ENCODE assay signal across 8 cellular contexts in genomic region chr3:129827765-129828164, GRCh38.
DNase-seq lines count a peak whose midpoint lies in the region; ATAC-seq and TF ChIP-seq lines count a peak whose summit lies in the region.

No MANE protein-coding gene starts in this region.

- H3K4me1 Mint-ChIP-seq in CD14-positive monocyte (peaks cover 35% of the 10 kb centered on the region), HFFc6 (ENCODE audit: low read depth) (peaks cover 45% of the 10 kb centered on the region), endodermal cell (peaks cover 14% of the 10 kb centered on the region)

- H3K27ac Mint-ChIP-seq in CD14-positive monocyte (peak overlapping the region; percentile 83 to 96 (median 89)), HFFc6 (no peak overlapping the region), endodermal cell (no peak overlapping the region)

- no peak overlapping the region for H3K4me3 ChIP-seq in tibial nerve
- no peak overlapping the region for H3K4me3 ChIP-seq in endodermal cell (ENCODE audit: low read length)

- TF ChIP-seq EP300 in tibial nerve (IDR thresholded peaks at IDR 0.05) = no peak

- no peak overlapping the region for H3K27ac ChIP-seq in tibial nerve
- no peak overlapping the region for H3K27ac ChIP-seq in endodermal cell (ENCODE audit: low read depth, low read length)

- peaks cover 0 to 60% (median 4%) of the 10 kb centered on the region in 4 donors for H3K4me1 ChIP-seq in tibial nerve
- no peaks in the 10 kb centered on the region for H3K4me1 ChIP-seq in endodermal cell (ENCODE audit: control insufficient read depth, insufficient read depth, low read length)

- H3K27me3 ChIP-seq in tibial nerve (no peaks in the 10 kb centered on the region), endodermal cell (ENCODE audit: control insufficient read depth, insufficient read depth, low read length, poor library complexity, severe bottlenecking) (no peaks in the 10 kb centered on the region)

- no peak overlapping the region for H3K9ac ChIP-seq in endodermal cell (ENCODE audit: extremely low read depth, low read length, poor library complexity, severe bottlenecking)

- DNase-seq in CD14-positive monocyte (ENCODE audit: low spot score) = peak; percentile 76
- peak; percentile 2 for DNase-seq in activated T-helper 9 cell treated with anti-CD3 and anti-CD28 coated beads, Interleukin-2, amount 50 U/mL, for 16 hours (ENCODE audit: low read depth)
- DNase-seq in NCI-H1092 treated with DMSO at 0.1 percent for 48 hours (lab: John Stamatoyannopoulos, UW) = no peak
- DNase-seq in tibial nerve (ENCODE audit: low spot score in 2 of 2) = no peak
- no peak for DNase-seq in HFFc6
- no peak for DNase-seq in endodermal cell

- 67 to 70% methylated on average over 7 of the region's 7 CpGs for WGBS in tibial nerve, 2 donors
- WGBS in endodermal cell (ENCODE audit: insufficient coverage in 1 of 2, insufficient read length in 1 of 2), 2 experiments = 90 to 94% methylated on average over 5 to 7 of the region's 7 CpGs

- peaks cover 0 to 4% of the 10 kb centered on the region in 2 donors for H3K36me3 Mint-ChIP-seq in CD14-positive monocyte
- H3K36me3 Mint-ChIP-seq in HFFc6 (ENCODE audit: low read depth) = peaks cover 4% of the 10 kb centered on the region; the same call in 1 of the 2 replicates
- H3K36me3 Mint-ChIP-seq in endodermal cell (ENCODE audit: low read depth) = peaks cover 6% of the 10 kb centered on the region

- TF ChIP-seq CTCF in CD14-positive monocyte (IDR thresholded peaks at IDR 0.05) (no peak), tibial nerve (IDR thresholded peaks at IDR 0.05) (no peak), HFFc6 (IDR thresholded peaks at IDR 0.05) (no peak), endodermal cell (conservative IDR thresholded peaks at IDR 0.05) (no peak)

- intact Hi-C loops in CD14-positive monocyte (cut with micrococcal nuclease) = loop anchor here (2.0 to 10.0 kb wide), 5 partner anchors 107 to 337 kb away; no protein-coding TSS in a partner anchor

- H3K36me3 ChIP-seq in tibial nerve (peaks cover 0 to 8% (median 0%) of the 10 kb centered on the region in 3 donors), endodermal cell (ENCODE audit: control insufficient read depth, insufficient read depth, low read length) (peaks cover 4% of the 10 kb centered on the region)

- peak overlapping the region; percentile 69 to 87 for H3K4me3 Mint-ChIP-seq in CD14-positive monocyte
- no peak overlapping the region for H3K4me3 Mint-ChIP-seq in HFFc6
- H3K4me3 Mint-ChIP-seq in endodermal cell = no peak overlapping the region

- no peak for TF ChIP-seq POLR2A in tibial nerve (IDR thresholded peaks at IDR 0.05)

- ATAC-seq in GM19438 (IDR thresholded peaks at IDR 0.05; ENCODE audit: low read depth, unreplicated experiment) (peak; percentile 91), HG03565 (IDR thresholded peaks at IDR 0.05; ENCODE audit: unreplicated experiment) (peak; percentile 86)

- H3K27me3 Mint-ChIP-seq in CD14-positive monocyte (ENCODE audit: low read depth in 3 of 3) = peaks cover 0 to 2% (median 0%) of the 10 kb centered on the region in 3 donors
- no peaks in the 10 kb centered on the region for H3K27me3 Mint-ChIP-seq in HFFc6 (ENCODE audit: insufficient read depth)
- no peaks in the 10 kb centered on the region for H3K27me3 Mint-ChIP-seq in endodermal cell (ENCODE audit: insufficient read depth)

- H3K9me3 ChIP-seq in tibial nerve (no peaks in the 10 kb centered on the region), endodermal cell (ENCODE audit: control insufficient read depth, low read length) (no peaks in the 10 kb centered on the region)

- H3K9me3 Mint-ChIP-seq in CD14-positive monocyte (no peaks in the 10 kb centered on the region), HFFc6 (no peaks in the 10 kb centered on the region), endodermal cell (no peaks in the 10 kb centered on the region)

Comparison
In these comparisons a context has a peak if more than half of its experiments do, and no peak if none do; other contexts are left out.
1. DNase-seq: peak in CD14-positive monocyte (single experiment) and activated T-helper 9 cell treated with anti-CD3 and anti-CD28 coated beads, Interleukin-2, amount 50 U/mL, for 16 hours (single experiment); none in NCI-H1092 treated with DMSO at 0.1 percent for 48 hours (single experiment), tibial nerve (0 of 2), HFFc6 (single experiment) and endodermal cell (single experiment).
2. H3K27ac Mint-ChIP-seq: peak in CD14-positive monocyte (7 of 7); none in HFFc6 (single experiment) and endodermal cell (single experiment).
3. H3K4me3 Mint-ChIP-seq: peak in CD14-positive monocyte (2 of 2); none in HFFc6 (single experiment) and endodermal cell (single experiment).